In the genomic region with DNA sequence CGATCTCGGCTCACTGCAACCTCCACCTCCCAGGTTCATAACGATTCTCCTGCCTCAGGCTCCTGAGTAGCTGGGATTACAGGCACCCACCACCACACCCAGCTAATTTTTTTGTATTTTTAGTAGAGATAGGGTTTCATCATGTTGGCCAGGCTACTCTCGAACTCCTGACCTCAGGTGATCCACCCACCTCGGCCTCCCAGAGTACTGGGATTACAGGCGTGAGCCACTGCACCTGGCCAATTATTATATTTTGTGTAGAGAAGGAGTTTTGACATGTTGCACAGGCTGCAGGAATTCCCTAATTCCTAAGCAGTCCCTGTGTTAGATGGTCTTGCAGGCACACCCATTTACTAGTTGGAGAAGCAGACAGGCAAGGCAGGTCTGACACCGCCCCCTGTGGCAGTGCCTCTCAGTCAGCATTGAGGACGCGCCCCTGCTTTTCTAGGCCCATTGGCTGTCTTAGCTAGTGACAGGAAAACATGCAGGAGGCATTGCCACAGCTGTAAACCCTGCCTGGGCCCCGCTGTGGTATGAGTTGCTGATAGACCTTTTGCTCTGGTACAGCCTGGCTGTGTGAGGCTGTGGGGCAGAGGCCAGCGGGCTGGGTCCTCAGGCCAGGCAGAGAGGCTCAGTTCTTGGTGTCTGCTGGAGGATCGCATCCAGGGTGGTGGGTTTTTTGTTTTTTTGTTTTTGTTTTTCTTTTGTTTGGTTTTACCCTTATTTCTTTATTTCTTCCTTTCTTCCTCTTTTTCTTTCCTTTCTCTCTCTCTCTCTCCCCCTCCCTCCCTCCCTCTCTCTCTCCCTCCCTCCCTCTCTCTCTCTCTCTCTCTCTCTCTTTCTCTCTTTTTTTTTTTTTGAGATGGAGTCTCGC, we compare ENCODE assay signal across 6 cellular contexts. TPM values are rescaled to one million over a fixed set of nuclear protein-coding genes. Genes with fewer than 3 reads are reported as not detected.
DNase-seq lines count a peak whose midpoint lies in the region; ATAC-seq and TF ChIP-seq lines count a peak whose summit lies in the region.
"Not testable (repeated sequence)": the region's sequence is repeated elsewhere in the genome, so short reads cannot be mapped to it uniquely, and the experiment has no call there.

No MANE protein-coding gene starts in this region.

- H3K4me1 Mint-ChIP-seq in endothelial cell (ENCODE audit: unreplicated experiment): not testable (repeated sequence)
- peaks cover 28 to 31% of the 10 kb centered on the region in 2 donors for H3K4me1 Mint-ChIP-seq in natural killer cell treated with Interleukin-12 subunit alpha and Interleukin-12 subunit beta and Interleukin-15 and Interleukin-18, amount 100 ng/mL, for 72 hours (ENCODE audit: low read depth in 2 of 2)

- peak; percentile 85 to 88 for ATAC-seq in natural killer cell treated with Interleukin-12 subunit alpha and Interleukin-12 subunit beta and Interleukin-15 and Interleukin-18, amount 100 ng/mL, for 72 hours

- not testable (repeated sequence) for H3K27ac Mint-ChIP-seq in endothelial cell (ENCODE audit: unreplicated experiment)
- peak overlapping the region; percentile 49 to 91 for H3K27ac Mint-ChIP-seq in natural killer cell treated with Interleukin-12 subunit alpha and Interleukin-12 subunit beta and Interleukin-15 and Interleukin-18, amount 100 ng/mL, for 72 hours

- not testable (repeated sequence) for H3K9me3 Mint-ChIP-seq in endothelial cell (ENCODE audit: unreplicated experiment); natural killer cell treated with Interleukin-12 subunit alpha and Interleukin-12 subunit beta and Interleukin-15 and Interleukin-18, amount 100 ng/mL, for 72 hours

- TF ChIP-seq CTCF in GM10266 (IDR thresholded peaks at IDR 0.05; ENCODE audit: control insufficient read depth, insufficient read depth, low read depth, missing control alignments): peak; percentile 54
- not testable (repeated sequence) for TF ChIP-seq CTCF in endothelial cell (IDR thresholded peaks at IDR 0.05; ENCODE audit: unreplicated experiment)

- H3K27me3 Mint-ChIP-seq in endothelial cell (ENCODE audit: unreplicated experiment); natural killer cell treated with Interleukin-12 subunit alpha and Interleukin-12 subunit beta and Interleukin-15 and Interleukin-18, amount 100 ng/mL, for 72 hours: not testable (repeated sequence)

- not testable (repeated sequence) for H3K4me3 Mint-ChIP-seq in endothelial cell (ENCODE audit: unreplicated experiment)
- H3K4me3 Mint-ChIP-seq in natural killer cell treated with Interleukin-12 subunit alpha and Interleukin-12 subunit beta and Interleukin-15 and Interleukin-18, amount 100 ng/mL, for 72 hours: peak overlapping the region; percentile 25

- DNase-seq in GM10266 (ENCODE audit: extremely low spot score) (peak; percentile 69), NOMO-1 (lab: John Stamatoyannopoulos, UW; ENCODE audit: unreplicated experiment in 2 of 2) (peak; percentile 92 to 97), endothelial cell (ENCODE audit: low spot score) (peak; percentile 62)
- DNase-seq in activated CD8-positive, alpha-beta memory T cell treated with anti-CD3 and anti-CD28 coated beads for 24 hours: peak; percentile 83
- peak; percentile 76 for DNase-seq in natural killer cell treated with Interleukin-12 subunit alpha and Interleukin-12 subunit beta and Interleukin-15 and Interleukin-18, amount 100 ng/mL, for 72 hours (ENCODE audit: low spot score)
- DNase-seq in stimulated activated naive CD4-positive, alpha-beta T cell (lab: John Stamatoyannopoulos, UW): peak; percentile 69 to 86 (median 82)

- H3K36me3 Mint-ChIP-seq in endothelial cell (ENCODE audit: low read depth, unreplicated experiment); natural killer cell treated with Interleukin-12 subunit alpha and Interleukin-12 subunit beta and Interleukin-15 and Interleukin-18, amount 100 ng/mL, for 72 hours: not testable (repeated sequence)

RNA-seq across cellular contexts. Expression of a gene that starts 20.5 kb away (rescaled TPM):
- total RNA-seq in endothelial cell (ENCODE audit: unreplicated experiment): 122 TPM
- total RNA-seq in natural killer cell treated with Interleukin-12 subunit alpha and Interleukin-12 subunit beta and Interleukin-15 and Interleukin-18, amount 100 ng/mL, for 72 hours: 100 to 1,000 TPM; 109 to 167 TPM

RNA-seq across cellular contexts. Expression of a gene that starts 22.0 kb away (rescaled TPM):
- 116 TPM for total RNA-seq in endothelial cell (ENCODE audit: unreplicated experiment)
- 100 to 1,000 TPM in 1 of 2 donors, 10 to 100 TPM in 1; 74.0 to 110 TPM for total RNA-seq in natural killer cell treated with Interleukin-12 subunit alpha and Interleukin-12 subunit beta and Interleukin-15 and Interleukin-18, amount 100 ng/mL, for 72 hours

RNA-seq across cellular contexts. Expression of a gene that starts 31.5 kb away (rescaled TPM):
- total RNA-seq in endothelial cell (ENCODE audit: unreplicated experiment): not detected
- under 1 TPM in 1 of 2 donors, not detected in 1; 0.28 TPM for total RNA-seq in natural killer cell treated with Interleukin-12 subunit alpha and Interleukin-12 subunit beta and Interleukin-15 and Interleukin-18, amount 100 ng/mL, for 72 hours

RNA-seq across cellular contexts. Expression of a gene that starts 33.2 kb away (rescaled TPM):
- total RNA-seq in endothelial cell (ENCODE audit: unreplicated experiment): 45.7 TPM
- 10 to 100 TPM; 65.3 to 68.8 TPM for total RNA-seq in natural killer cell treated with Interleukin-12 subunit alpha and Interleukin-12 subunit beta and Interleukin-15 and Interleukin-18, amount 100 ng/mL, for 72 hours

RNA-seq across cellular contexts. Expression of a gene that starts 55.4 kb away (rescaled TPM):
- total RNA-seq in endothelial cell (ENCODE audit: unreplicated experiment): 106 TPM
- total RNA-seq in natural killer cell treated with Interleukin-12 subunit alpha and Interleukin-12 subunit beta and Interleukin-15 and Interleukin-18, amount 100 ng/mL, for 72 hours: 10 to 100 TPM; 29.9 to 31.7 TPM

Comparison
In these comparisons a context has a peak if more than half of its experiments do, and no peak if none do; other contexts are left out.
1. Peak in every context shown above with its lines: DNase-seq and ATAC-seq.